ENCODE assay signal across 19 cellular contexts in genomic region chr6:29946380-29946779, GRCh38. TPM values are rescaled to one million over a fixed set of nuclear protein-coding genes. Genes with fewer than 3 reads are reported as not detected.
A peak's percentile ranks its signal among the peaks of the same experiment; 100 is the strongest.
DNase-seq lines count a peak whose midpoint lies in the region; ATAC-seq and TF ChIP-seq lines count a peak whose summit lies in the region.
"Had no signal": no experiment of that assay in that cellular context is flagged by ENCODE, and none has a peak within 500 bp of the region (broad histone marks: within the 10 kb centered on the region; RNA-seq: fewer than 3 reads in every experiment).

No MANE protein-coding gene starts in this region.

- intact Hi-C loops in ascending aorta (cut with DNase I) = loop anchor here (10.0 kb wide), 1 partner anchor 268 kb away; the partner anchor contains the start of gene TRIM26
- intact Hi-C loops in heart right ventricle (cut with DNase I) = loop anchor here in 1 of 10 donors (10.0 kb wide), 1 partner anchor 62 kb away; no protein-coding TSS in a partner anchor

- H3K36me3 ChIP-seq in Loucy (ENCODE audit: insufficient read depth, low read length) (peaks cover 31% of the 10 kb centered on the region; the same call in 1 of the 2 replicates), neutrophil (peaks cover 72% of the 10 kb centered on the region), ascending aorta (peaks cover 0 to 6% of the 10 kb centered on the region in 2 donors), heart right ventricle (peaks cover 0 to 64% (median 0%) of the 10 kb centered on the region in 9 donors)
- H3K36me3 ChIP-seq: uterus had no signal

- no peak for DNase-seq in activated T-cell treated with anti-CD3 and anti-CD28 coated beads, Interleukin-2, amount 50 U/mL, for 24 hours
- DNase-seq in activated T-cell treated with anti-CD3 and anti-CD28 coated beads for 4 hours (no peak), ascending aorta (ENCODE audit: low spot score in 2 of 2) (no peak), heart right ventricle (no peak), NCI-H345 treated with DMSO at 0.1 percent for 48 hours (lab: John Stamatoyannopoulos, UW; ENCODE audit: unreplicated experiment) (no peak)
- DNase-seq in activated naive CD8-positive, alpha-beta T cell treated with anti-CD3 and anti-CD28 coated beads, Interleukin-2, amount 50 U/mL, for 24 hours = no peak
- DNase-seq: ACHN, amniotic stem cell, cerebellar nuclear complex, H7, Kasumi-1, NCI-H1417, NCI-H2171 treated with DMSO at 0.1 percent for 48 hours, SW 1271, uterus had no signal

- peaks cover 69% of the 10 kb centered on the region for H3K36me3 Mint-ChIP-seq in activated T-cell treated with anti-CD3 and anti-CD28 coated beads, Interleukin-2, amount 50 U/mL, for 24 hours (ENCODE audit: low read depth)
- peaks cover 50% of the 10 kb centered on the region for H3K36me3 Mint-ChIP-seq in activated naive CD8-positive, alpha-beta T cell treated with anti-CD3 and anti-CD28 coated beads, Interleukin-2, amount 50 U/mL, for 24 hours (ENCODE audit: low read depth)

- TF ChIP-seq CTCF in Loucy (conservative IDR thresholded peaks at IDR 0.05; ENCODE audit: low read length) (no peak), neutrophil (IDR thresholded peaks at IDR 0.05) (no peak), ascending aorta (IDR thresholded peaks at IDR 0.05) (no peak), heart right ventricle (IDR thresholded peaks at IDR 0.05) (no peak)

- peak overlapping the region; percentile 15 for H3K27ac ChIP-seq in neutrophil
- H3K27ac ChIP-seq in ascending aorta = no peak overlapping the region
- no peak overlapping the region for H3K27ac ChIP-seq in heart right ventricle
- H3K27ac ChIP-seq: uterus, VCaP had no signal

- WGBS in heart right ventricle, 2 donors = 73 to 92% methylated on average over 6 of the region's 6 CpGs

- no peak for ATAC-seq in activated naive CD8-positive, alpha-beta T cell treated with anti-CD3 and anti-CD28 coated beads, Interleukin-2, amount 50 U/mL, for 24 hours
- no peak for ATAC-seq in heart right ventricle

- no peaks in the 10 kb centered on the region for H3K9me3 Mint-ChIP-seq in activated T-cell treated with anti-CD3 and anti-CD28 coated beads, Interleukin-2, amount 50 U/mL, for 24 hours
- no peaks in the 10 kb centered on the region for H3K9me3 Mint-ChIP-seq in activated naive CD8-positive, alpha-beta T cell treated with anti-CD3 and anti-CD28 coated beads, Interleukin-2, amount 50 U/mL, for 24 hours

- H3K4me3 ChIP-seq in Loucy (ENCODE audit: low read length, poor library complexity, severe bottlenecking) = peak overlapping the region; percentile 79
- H3K4me3 ChIP-seq in neutrophil (ENCODE audit: low read depth in 1 of 2, low read length in 1 of 2) = peak overlapping the region; percentile 2 to 14
- H3K4me3 ChIP-seq in ascending aorta = no peak overlapping the region
- no peak overlapping the region for H3K4me3 ChIP-seq in heart right ventricle
- H3K4me3 ChIP-seq: lung, uterus had no signal

- peak overlapping the region; percentile 99 for H3K4me2 ChIP-seq in Loucy (ENCODE audit: low read depth, low read length, poor library complexity, severe bottlenecking)

- no peaks in the 10 kb centered on the region; the same call in 1 of the 2 replicates for H3F3A ChIP-seq in Loucy (ENCODE audit: low read depth)

- H3K9me2 ChIP-seq in Loucy (replicated peaks; ENCODE audit: low read depth, low read length) = no peaks in the 10 kb centered on the region

- H3K4me1 ChIP-seq in Loucy (ENCODE audit: insufficient read depth, low read length, poor library complexity, severe bottlenecking) (peaks cover 30% of the 10 kb centered on the region), neutrophil (ENCODE audit: control insufficient read depth in 1 of 2, insufficient read depth in 1 of 2, low read depth in 1 of 2, low read length in 1 of 2) (peaks cover 14 to 36% of the 10 kb centered on the region in 2 experiments), ascending aorta (peaks cover 0 to 4% of the 10 kb centered on the region in 2 donors), heart right ventricle (peaks cover 0 to 40% (median 21%) of the 10 kb centered on the region in 9 donors)
- H3K4me1 ChIP-seq: uterus had no signal

- peaks cover 6% of the 10 kb centered on the region for H3K27me3 ChIP-seq in Loucy (ENCODE audit: insufficient read depth, low read length, poor library complexity, severe bottlenecking)
- no peaks in the 10 kb centered on the region for H3K27me3 ChIP-seq in neutrophil
- H3K27me3 ChIP-seq in ascending aorta = no peaks in the 10 kb centered on the region
- no peaks in the 10 kb centered on the region for H3K27me3 ChIP-seq in heart right ventricle
- H3K27me3 ChIP-seq: uterus had no signal

- H3K9me3 ChIP-seq in Loucy (ENCODE audit: insufficient read depth, low read depth, low read length) (no peaks in the 10 kb centered on the region), neutrophil (no peaks in the 10 kb centered on the region), ascending aorta (no peaks in the 10 kb centered on the region), heart right ventricle (no peaks in the 10 kb centered on the region)
- H3K9me3 ChIP-seq: uterus had no signal

- H3K9ac ChIP-seq in Loucy (ENCODE audit: low read depth, low read length, poor library complexity, severe bottlenecking) = no peak overlapping the region

- no peak overlapping the region for H2AFZ ChIP-seq in Loucy (ENCODE audit: low read length)

- H3K27me3 Mint-ChIP-seq in activated T-cell treated with anti-CD3 and anti-CD28 coated beads, Interleukin-2, amount 50 U/mL, for 24 hours = no peaks in the 10 kb centered on the region
- H3K27me3 Mint-ChIP-seq in activated naive CD8-positive, alpha-beta T cell treated with anti-CD3 and anti-CD28 coated beads, Interleukin-2, amount 50 U/mL, for 24 hours = no peaks in the 10 kb centered on the region

- H3K27ac Mint-ChIP-seq in activated T-cell treated with anti-CD3 and anti-CD28 coated beads, Interleukin-2, amount 50 U/mL, for 24 hours = peak overlapping the region; percentile 99
- H3K27ac Mint-ChIP-seq in activated naive CD8-positive, alpha-beta T cell treated with anti-CD3 and anti-CD28 coated beads, Interleukin-2, amount 50 U/mL, for 24 hours = peak overlapping the region; percentile 94

- H3K4me1 Mint-ChIP-seq in activated T-cell treated with anti-CD3 and anti-CD28 coated beads, Interleukin-2, amount 50 U/mL, for 24 hours (ENCODE audit: low read depth) = peaks cover 32% of the 10 kb centered on the region
- H3K4me1 Mint-ChIP-seq in activated naive CD8-positive, alpha-beta T cell treated with anti-CD3 and anti-CD28 coated beads, Interleukin-2, amount 50 U/mL, for 24 hours = peaks cover 40% of the 10 kb centered on the region

- peak overlapping the region; percentile 96 for H3K4me3 Mint-ChIP-seq in activated T-cell treated with anti-CD3 and anti-CD28 coated beads, Interleukin-2, amount 50 U/mL, for 24 hours
- H3K4me3 Mint-ChIP-seq in activated naive CD8-positive, alpha-beta T cell treated with anti-CD3 and anti-CD28 coated beads, Interleukin-2, amount 50 U/mL, for 24 hours = peak overlapping the region; percentile 92

- H4K20me1 ChIP-seq in Loucy (ENCODE audit: insufficient read depth, low read length, poor library complexity, severe bottlenecking) = peaks cover 54% of the 10 kb centered on the region

- peaks cover 54% of the 10 kb centered on the region for H3K79me2 ChIP-seq in Loucy (ENCODE audit: insufficient read depth, low read length)

RNA-seq across cellular contexts. Expression of gene HLA-A, which starts 4.0 kb away (rescaled TPM):
- total RNA-seq in ascending aorta = 1,099 TPM
- total RNA-seq in heart right ventricle = 1,000 to 10,000 TPM in 1 of 10 donors, 100 to 1,000 TPM in 9; 218 to 1,594 (median 276) TPM
- polyA plus RNA-seq in heart right ventricle = 1,000 to 10,000 TPM in 1 of 2 donors, 100 to 1,000 TPM in 1; 450 to 1,261 TPM

Comparison
In these comparisons a context has a peak if more than half of its experiments do, and no peak if none do; other contexts are left out.
1. H3K4me3 ChIP-seq: peak in Loucy (single experiment) and neutrophil (2 of 2); none in ascending aorta (0 of 2) and heart right ventricle (0 of 10).